In the genomic region with DNA sequence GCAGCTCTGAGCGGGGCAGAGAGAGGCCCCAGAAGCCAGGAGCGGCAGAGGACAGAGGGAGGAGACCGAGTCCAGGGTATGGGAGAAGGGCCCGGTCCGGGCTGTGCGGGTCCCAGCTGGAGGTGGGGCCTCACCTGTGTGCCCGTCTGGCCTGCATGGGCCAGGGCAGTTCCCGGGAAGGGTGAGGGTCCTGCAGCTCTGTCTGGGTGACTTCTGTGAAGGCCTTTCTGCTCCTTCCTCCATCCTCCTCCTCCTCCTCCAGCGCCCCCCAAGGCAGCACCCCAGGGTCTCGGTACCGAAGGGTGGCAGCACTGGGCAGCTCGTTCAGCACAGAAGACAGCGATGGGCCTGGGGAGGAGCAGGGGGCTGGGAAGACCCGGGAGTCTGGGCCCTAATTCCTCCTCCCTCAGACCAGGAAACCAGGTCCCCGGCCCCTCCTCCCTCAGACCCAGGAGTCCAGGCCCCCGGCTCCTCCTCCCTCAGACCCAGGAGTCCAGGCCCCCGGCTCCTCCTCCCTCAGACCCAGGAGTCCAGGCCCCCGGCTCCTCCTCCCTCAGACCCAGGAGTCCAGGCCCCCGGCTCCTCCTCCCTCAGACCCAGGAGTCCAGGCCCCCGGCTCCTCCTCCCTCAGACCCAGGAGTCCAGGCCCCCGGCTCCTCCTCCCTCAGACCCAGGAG, we compare ENCODE assay signal across 1 cellular context. TPM values are rescaled to one million over a fixed set of nuclear protein-coding genes. Genes with fewer than 3 reads are reported as not detected.
"Had no signal": no experiment of that assay in that cellular context is flagged by ENCODE, and none has a peak within 500 bp of the region (broad histone marks: within the 10 kb centered on the region; RNA-seq: fewer than 3 reads in every experiment).

No MANE protein-coding gene starts in this region.

RNA-seq across cellular contexts. Expression of a gene that starts 1.1 kb away (rescaled TPM):
- total RNA-seq: naive thymus-derived CD8-positive, alpha-beta T cell had no signal
